ENCODE assay signal across 18 cellular contexts in genomic region chr17:78219396-78220150, GRCh38. TPM values are rescaled to one million over a fixed set of nuclear protein-coding genes. Genes with fewer than 3 reads are reported as not detected.
A peak's percentile ranks its signal among the peaks of the same experiment; 100 is the strongest.
DNase-seq lines count a peak whose midpoint lies in the region; ATAC-seq and TF ChIP-seq lines count a peak whose summit lies in the region.
"Had no signal": no experiment of that assay in that cellular context is flagged by ENCODE, and none has a peak within 500 bp of the region (broad histone marks: within the 10 kb centered on the region; RNA-seq: fewer than 3 reads in every experiment).

No MANE protein-coding gene starts in this region.

- H3K4me1 Mint-ChIP-seq in CD14-positive monocyte = peaks cover 12% of the 10 kb centered on the region

- no peak for TF ChIP-seq CTCF in CD14-positive monocyte (IDR thresholded peaks at IDR 0.05)
- no peak for TF ChIP-seq CTCF in testis (IDR thresholded peaks at IDR 0.05)

- peak overlapping the region in 4 of 7 donors; percentile 14 to 70 (median 43) for H3K27ac Mint-ChIP-seq in CD14-positive monocyte
- H3K27ac Mint-ChIP-seq: activated CD8-positive, alpha-beta memory T cell treated with anti-CD3 and anti-CD28 coated beads, Interleukin-2, amount 10 ng/mL, durations not matched to agents 7 days and 5 days; T-helper 17 cell had no signal

- H3K27ac ChIP-seq in testis = no peak overlapping the region
- H3K27ac ChIP-seq: psoas muscle had no signal

- no peak for DNase-seq in CD14-positive monocyte (ENCODE audit: low spot score)
- peak; percentile 80 for DNase-seq in NCI-H2171 treated with DMSO at 0.1 percent for 48 hours (lab: John Stamatoyannopoulos, UW)
- DNase-seq in iPS DF 19.7 (ENCODE audit: low read depth, low spot score) = peak; percentile 71
- no peak for DNase-seq in testis
- DNase-seq in nucleus accumbens (lab: John Stamatoyannopoulos, UW) = no peak
- DNase-seq: activated CD8-positive, alpha-beta memory T cell treated with anti-CD3 and anti-CD28 coated beads, Interleukin-2, amount 10 ng/mL, durations not matched to agents 7 days and 5 days; activated naive CD4-positive, alpha-beta T cell; CD8-positive, alpha-beta memory T cell; KG1; NCI-H1105; NCI-H345; psoas muscle; SIG-M5; stimulated activated naive CD4-positive, alpha-beta T cell treated with Interleukin-2 at 50 U/mL for 16 hours; T-helper 17 cell had no signal

- no peak overlapping the region for H3K4me3 ChIP-seq in testis
- H3K4me3 ChIP-seq: psoas muscle had no signal

- H3K4me3 Mint-ChIP-seq in CD14-positive monocyte = no peak overlapping the region
- H3K4me3 Mint-ChIP-seq: activated CD8-positive, alpha-beta memory T cell treated with anti-CD3 and anti-CD28 coated beads, Interleukin-2, amount 10 ng/mL, durations not matched to agents 7 days and 5 days; CD8-positive, alpha-beta memory T cell; T-helper 17 cell had no signal

- no peak for ATAC-seq in GM21447 (IDR thresholded peaks at IDR 0.05; ENCODE audit: unreplicated experiment)
- ATAC-seq: activated CD8-positive, alpha-beta memory T cell treated with anti-CD3 and anti-CD28 coated beads, Interleukin-2, amount 10 ng/mL, durations not matched to agents 7 days and 5 days; left lobe of liver; psoas muscle; T-helper 17 cell had no signal

- peaks cover 35 to 65% of the 10 kb centered on the region in 2 donors for H3K36me3 Mint-ChIP-seq in CD14-positive monocyte
- H3K36me3 Mint-ChIP-seq: CD8-positive, alpha-beta memory T cell had no signal

- WGBS in testis, 2 donors = 86 to 91% methylated on average over 8 to 11 of the region's 11 CpGs

- no peaks in the 10 kb centered on the region for H3K36me3 ChIP-seq in testis (ENCODE audit: low read depth, missing control alignments)

- no peak for TF ChIP-seq POLR2A in testis (IDR thresholded peaks at IDR 0.05)

- no peaks in the 10 kb centered on the region for H3K9me3 ChIP-seq in testis
- H3K9me3 ChIP-seq: psoas muscle had no signal

- H3K4me1 ChIP-seq in testis = peaks cover under 1% of the 10 kb centered on the region
- H3K4me1 ChIP-seq: psoas muscle had no signal

- no peaks in the 10 kb centered on the region for H3K9me3 Mint-ChIP-seq in CD14-positive monocyte
- H3K9me3 Mint-ChIP-seq: CD8-positive, alpha-beta memory T cell had no signal

- intact Hi-C loops in CD14-positive monocyte (cut with micrococcal nuclease) = no loop called here
- intact Hi-C loops in testis (cut with DNase I; ENCODE audit: low total_unique reads) = no loop called here

- no peaks in the 10 kb centered on the region for H3K27me3 ChIP-seq in testis

- no peaks in the 10 kb centered on the region for H3K27me3 Mint-ChIP-seq in CD14-positive monocyte (ENCODE audit: low read depth in 3 of 3)
- H3K27me3 Mint-ChIP-seq: activated CD8-positive, alpha-beta memory T cell treated with anti-CD3 and anti-CD28 coated beads, Interleukin-2, amount 10 ng/mL, durations not matched to agents 7 days and 5 days; CD8-positive, alpha-beta memory T cell; T-helper 17 cell had no signal

RNA-seq across cellular contexts. Expression of gene BIRC5, which starts 5.5 kb away (rescaled TPM):
- polyA plus RNA-seq in CD14-positive monocyte = not detected
- 10 to 100 TPM; 12.4 to 28.1 TPM for total RNA-seq in testis
- 58.5 TPM for polyA plus RNA-seq in testis (ENCODE audit: insufficient read depth, low read depth, low replicate concordance)

RNA-seq across cellular contexts. Expression of gene TMEM235, which starts 11.9 kb away (rescaled TPM):
- polyA plus RNA-seq in CD14-positive monocyte (not detected), testis (ENCODE audit: insufficient read depth, low read depth, low replicate concordance) (not detected)
- not detected for total RNA-seq in testis
- total RNA-seq: activated CD8-positive, alpha-beta memory T cell treated with anti-CD3 and anti-CD28 coated beads, Interleukin-2, amount 10 ng/mL, durations not matched to agents 7 days and 5 days; CD8-positive, alpha-beta memory T cell; Daoy; left lobe of liver; psoas muscle; T-helper 17 cell had no signal
- polyA plus RNA-seq: CD8-positive, alpha-beta memory T cell; psoas muscle had no signal

RNA-seq across cellular contexts. Expression of gene AFMID, which starts 32.4 kb away (rescaled TPM):
- polyA plus RNA-seq in CD14-positive monocyte (10 to 100 TPM in 1 of 2 donors, 1 to 10 TPM in 1; 7.1 to 14.2 TPM), testis (ENCODE audit: insufficient read depth, low read depth, low replicate concordance) (36.1 TPM)
- total RNA-seq in testis = 10 to 100 TPM; 59.4 to 82.2 TPM

RNA-seq across cellular contexts. Expression of gene TK1, which starts 32.7 kb away (rescaled TPM):
- 1 to 10 TPM; 1.4 to 2.0 TPM for polyA plus RNA-seq in CD14-positive monocyte
- total RNA-seq in testis = 1 to 10 TPM; 3.9 to 4.8 TPM
- polyA plus RNA-seq in testis (ENCODE audit: insufficient read depth, low read depth, low replicate concordance) = 5.7 TPM

RNA-seq across cellular contexts. Expression of gene SYNGR2, which starts 51.2 kb away (rescaled TPM):
- polyA plus RNA-seq in CD14-positive monocyte (100 to 1,000 TPM; 350 to 402 TPM), testis (ENCODE audit: insufficient read depth, low read depth, low replicate concordance) (63.7 TPM)
- 10 to 100 TPM; 68.7 to 70.6 TPM for total RNA-seq in testis

Comparison
In these comparisons a context has a peak if more than half of its experiments do, and no peak if none do; other contexts are left out.
1. DNase-seq: peak in NCI-H2171 treated with DMSO at 0.1 percent for 48 hours (single experiment) and iPS DF 19.7 (single experiment); none in CD14-positive monocyte (single experiment), testis (single experiment) and nucleus accumbens (0 of 56).
2. RNA of gene BIRC5, which starts 5.5 kb away (polyA plus RNA-seq): 58.5 TPM in testis (single experiment); not detected in CD14-positive monocyte; every median in the first group is over 10 times any median in the second.